In genomic region chr2:118266086-118266485, GRCh38 we compare ENCODE assay signal across 22 cellular contexts.
"Had no signal": no experiment of that assay in that cellular context is flagged by ENCODE, and none has a peak within 500 bp of the region (broad histone marks: within the 10 kb centered on the region; RNA-seq: fewer than 3 reads in every experiment).

No MANE protein-coding gene starts in this region.

- ATAC-seq: effector memory CD8-positive, alpha-beta T cell; foreskin keratinocyte; left lung; sciatic nerve had no signal

- DNase-seq: activated CD4-positive, alpha-beta memory T cell treated with anti-CD3 and anti-CD28 coated beads for 36 hours; activated CD4-positive, alpha-beta T cell treated with anti-CD3 and anti-CD28 coated beads for 48 hours; activated gamma-delta T cell; aorta; brain microvascular endothelial cell; central memory CD4-positive, alpha-beta T cell; effector memory CD8-positive, alpha-beta T cell; esophagus squamous epithelium; foreskin keratinocyte; immature natural killer cell; kidney glomerular epithelial cell; left lung; naive B cell; occipital lobe; posterior cingulate gyrus; stimulated activated CD4-positive, alpha-beta T cell treated with anti-CD3 and anti-CD28 coated beads, Interleukin-15, amount 100 ng/mL, for 24 hours; stomach had no signal

- H3K9me3 ChIP-seq: esophagus squamous epithelium, left lung, stomach, suprapubic skin, tibial nerve had no signal

- H3K27ac ChIP-seq: brain microvascular endothelial cell, esophagus squamous epithelium, foreskin keratinocyte, left lung, stomach, suprapubic skin, tibial nerve had no signal

- H3K4me3 ChIP-seq: esophagus squamous epithelium, left lung, lung, smooth muscle cell, stomach, suprapubic skin, tibial nerve had no signal

- H3K36me3 ChIP-seq: brain microvascular endothelial cell, esophagus squamous epithelium, left lung, stomach, suprapubic skin, tibial nerve had no signal

- H3K27me3 ChIP-seq: brain microvascular endothelial cell, tibial nerve had no signal

- H3K4me1 ChIP-seq: esophagus squamous epithelium, foreskin keratinocyte, left lung, stomach, suprapubic skin, tibial nerve had no signal

- H3K4me2 ChIP-seq: smooth muscle cell had no signal
